In genomic region chrX:131544218-131544617, GRCh38 we compare ENCODE assay signal across 30 cellular contexts. TPM values are rescaled to one million over a fixed set of nuclear protein-coding genes. Genes with fewer than 3 reads are reported as not detected.
"Had no signal": no experiment of that assay in that cellular context is flagged by ENCODE, and none has a peak within 500 bp of the region (broad histone marks: within the 10 kb centered on the region; RNA-seq: fewer than 3 reads in every experiment).

No MANE protein-coding gene starts in this region.

- H3K27me3 Mint-ChIP-seq: activated CD4-positive, alpha-beta memory T cell treated with anti-CD3 and anti-CD28 coated beads, Interleukin-2, amount 10 ng/mL, durations not matched to agents 7 days and 5 days; activated T-helper 17 cell treated with anti-CD3 and anti-CD28 coated beads, Interleukin-2, amount 50 U/mL, for 72 hours; T-helper 17 cell had no signal

- DNase-seq: activated CD4-positive, alpha-beta memory T cell treated with anti-CD3 and anti-CD28 coated beads, Interleukin-2, amount 10 ng/mL, durations not matched to agents 7 days and 5 days; activated CD4-positive, alpha-beta T cell treated with anti-CD3 and anti-CD28 coated beads for 36 hours; activated CD4-positive, alpha-beta T cell treated with anti-CD3 and anti-CD28 coated beads, Interleukin-2, amount 50 U/mL, for 1 hour; activated CD4-positive, CD25-positive, alpha-beta regulatory T cell; activated gamma-delta T cell; activated naive CD4-positive, alpha-beta T cell treated with anti-CD3 and anti-CD28 coated beads for 36 hours; activated T-cell treated with anti-CD3 and anti-CD28 coated beads for 4 hours; activated T-cell treated with anti-CD3 and anti-CD28 coated beads, Interleukin-2, amount 50 U/mL, for 48 hours; amygdala; brain microvascular endothelial cell; MM.1S; NCI-H1105; NCI-H1436; NCI-H1694 treated with DMSO at 0.1 percent for 48 hours; NCI-H2029 treated with DMSO at 0.1 percent for 48 hours; NCI-H2171; NCI-H226; NCI-H69; NK-92 treated with Interleukin-12 subunit alpha and Interleukin-12 subunit beta, amount 100 ng/mL, for 24 hours; Peyer's patch; Right ventricle myocardium superior; SJCRH30; T-helper 17 cell; T-helper 9 cell had no signal

- ATAC-seq: activated CD4-positive, alpha-beta T cell treated with anti-CD3 and anti-CD28 coated beads for 36 hours; activated T-helper 17 cell treated with anti-CD3 and anti-CD28 coated beads, Interleukin-2, amount 50 U/mL, for 72 hours; T-helper 17 cell had no signal

- H3K4me3 ChIP-seq: cardiac muscle cell, Peyer's patch, SJCRH30 had no signal

- H3K27ac Mint-ChIP-seq: activated CD4-positive, alpha-beta memory T cell treated with anti-CD3 and anti-CD28 coated beads, Interleukin-2, amount 10 ng/mL, durations not matched to agents 7 days and 5 days; activated CD4-positive, alpha-beta T cell treated with anti-CD3 and anti-CD28 coated beads for 36 hours; activated naive CD4-positive, alpha-beta T cell treated with anti-CD3 and anti-CD28 coated beads for 36 hours; activated naive CD8-positive, alpha-beta T cell; activated T-helper 17 cell treated with anti-CD3 and anti-CD28 coated beads, Interleukin-2, amount 50 U/mL, for 72 hours; T-helper 17 cell had no signal

- H3K36me3 ChIP-seq: brain microvascular endothelial cell, cardiac muscle cell, Peyer's patch, SJCRH30 had no signal

- H3K27me3 ChIP-seq: brain microvascular endothelial cell, cardiac muscle cell, Peyer's patch, SJCRH30 had no signal

- H3K4me1 ChIP-seq: Peyer's patch, SJCRH30 had no signal

- H3K4me3 Mint-ChIP-seq: activated CD4-positive, alpha-beta memory T cell treated with anti-CD3 and anti-CD28 coated beads, Interleukin-2, amount 10 ng/mL, durations not matched to agents 7 days and 5 days; activated CD4-positive, alpha-beta T cell treated with anti-CD3 and anti-CD28 coated beads for 36 hours; activated naive CD4-positive, alpha-beta T cell treated with anti-CD3 and anti-CD28 coated beads for 36 hours; activated naive CD8-positive, alpha-beta T cell; activated T-helper 17 cell treated with anti-CD3 and anti-CD28 coated beads, Interleukin-2, amount 50 U/mL, for 72 hours; T-helper 17 cell had no signal

- H3K9me3 Mint-ChIP-seq: activated CD4-positive, alpha-beta memory T cell treated with anti-CD3 and anti-CD28 coated beads, Interleukin-2, amount 10 ng/mL, durations not matched to agents 7 days and 5 days; activated naive CD4-positive, alpha-beta T cell treated with anti-CD3 and anti-CD28 coated beads for 36 hours; activated T-helper 17 cell treated with anti-CD3 and anti-CD28 coated beads, Interleukin-2, amount 50 U/mL, for 72 hours had no signal

- H3K36me3 Mint-ChIP-seq: activated naive CD8-positive, alpha-beta T cell had no signal

- H3K4me1 Mint-ChIP-seq: activated CD4-positive, alpha-beta memory T cell treated with anti-CD3 and anti-CD28 coated beads, Interleukin-2, amount 10 ng/mL, durations not matched to agents 7 days and 5 days; activated CD4-positive, alpha-beta T cell treated with anti-CD3 and anti-CD28 coated beads for 36 hours; activated T-helper 17 cell treated with anti-CD3 and anti-CD28 coated beads, Interleukin-2, amount 50 U/mL, for 72 hours; T-helper 17 cell had no signal

- H3K9me3 ChIP-seq: Peyer's patch, SJCRH30 had no signal

- H3K27ac ChIP-seq: brain microvascular endothelial cell, cardiac muscle cell, Peyer's patch, RWPE1, SJCRH30 had no signal

RNA-seq across cellular contexts. Expression of gene OR13H1, which starts 0.3 kb away (rescaled TPM):
- total RNA-seq: activated CD4-positive, alpha-beta memory T cell treated with anti-CD3 and anti-CD28 coated beads, Interleukin-2, amount 10 ng/mL, durations not matched to agents 7 days and 5 days; activated CD4-positive, alpha-beta T cell treated with anti-CD3 and anti-CD28 coated beads for 36 hours; activated CD8-positive, alpha-beta memory T cell treated with anti-CD3 and anti-CD28 coated beads for 36 hours; activated naive CD4-positive, alpha-beta T cell treated with anti-CD3 and anti-CD28 coated beads for 36 hours; activated T-helper 17 cell treated with anti-CD3 and anti-CD28 coated beads, Interleukin-2, amount 50 U/mL, for 72 hours; cardiac muscle cell; NCI-H460; Peyer's patch; Right ventricle myocardium superior; SJCRH30; T-helper 17 cell had no signal
- polyA plus RNA-seq: cardiac muscle cell had no signal
